In genomic region chr9:87518702-87519335, GRCh38 we compare ENCODE assay signal across 1 cellular context.
A peak's percentile ranks its signal among the peaks of the same experiment; 100 is the strongest.
TF ChIP-seq lines count a peak whose summit lies in the region.

No MANE protein-coding gene starts in this region.

TF ChIP-seq in K562, 482 proteins besides CTCF, POLR2A, EP300 and RAD21 (continued from another document and continues in another):
- TF ChIP-seq, protein P1, sequence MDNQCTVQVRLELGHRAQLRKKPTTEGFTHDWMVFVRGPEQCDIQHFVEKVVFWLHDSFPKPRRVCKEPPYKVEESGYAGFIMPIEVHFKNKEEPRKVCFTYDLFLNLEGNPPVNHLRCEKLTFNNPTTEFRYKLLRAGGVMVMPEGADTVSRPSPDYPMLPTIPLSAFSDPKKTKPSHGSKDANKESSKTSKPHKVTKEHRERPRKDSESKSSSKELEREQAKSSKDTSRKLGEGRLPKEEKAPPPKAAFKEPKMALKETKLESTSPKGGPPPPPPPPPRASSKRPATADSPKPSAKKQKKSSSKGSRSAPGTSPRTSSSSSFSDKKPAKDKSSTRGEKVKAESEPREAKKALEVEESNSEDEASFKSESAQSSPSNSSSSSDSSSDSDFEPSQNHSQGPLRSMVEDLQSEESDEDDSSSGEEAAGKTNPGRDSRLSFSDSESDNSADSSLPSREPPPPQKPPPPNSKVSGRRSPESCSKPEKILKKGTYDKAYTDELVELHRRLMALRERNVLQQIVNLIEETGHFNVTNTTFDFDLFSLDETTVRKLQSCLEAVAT (IDR thresholded peaks at IDR 0.05) = no peak
- TF ChIP-seq NCOA1 (IDR thresholded peaks at IDR 0.05; ENCODE audit: low read depth) (peak; percentile 90), USF1 (CRISPR knock-in tag; IDR thresholded peaks at IDR 0.05) (no peak), C11orf30 (IDR thresholded peaks at IDR 0.05; ENCODE audit: low read depth) (peak; percentile 31; the same call in 1 of the 2 replicates), MTA3 (IDR thresholded peaks at IDR 0.05; ENCODE audit: borderline replicate concordance) (peak; percentile 68; the same call in 1 of the 2 replicates), RREB1 (CRISPR knock-in tag; IDR thresholded peaks at IDR 0.05) (no peak), SRSF7 (optimal IDR thresholded peaks at IDR 0.05; ENCODE audit: low read depth, low read length) (no peak), ARID4B (CRISPR knock-in tag; IDR thresholded peaks at IDR 0.05) (no peak), XRCC3 (IDR thresholded peaks at IDR 0.05) (no peak), BDP1 (IDR thresholded peaks at IDR 0.05; ENCODE audit: insufficient read depth, insufficient read length) (no peak), ETV5 (CRISPR knock-in tag; IDR thresholded peaks at IDR 0.05; ENCODE audit: low read depth) (peak; percentile 72)
- TF ChIP-seq, protein P2, sequence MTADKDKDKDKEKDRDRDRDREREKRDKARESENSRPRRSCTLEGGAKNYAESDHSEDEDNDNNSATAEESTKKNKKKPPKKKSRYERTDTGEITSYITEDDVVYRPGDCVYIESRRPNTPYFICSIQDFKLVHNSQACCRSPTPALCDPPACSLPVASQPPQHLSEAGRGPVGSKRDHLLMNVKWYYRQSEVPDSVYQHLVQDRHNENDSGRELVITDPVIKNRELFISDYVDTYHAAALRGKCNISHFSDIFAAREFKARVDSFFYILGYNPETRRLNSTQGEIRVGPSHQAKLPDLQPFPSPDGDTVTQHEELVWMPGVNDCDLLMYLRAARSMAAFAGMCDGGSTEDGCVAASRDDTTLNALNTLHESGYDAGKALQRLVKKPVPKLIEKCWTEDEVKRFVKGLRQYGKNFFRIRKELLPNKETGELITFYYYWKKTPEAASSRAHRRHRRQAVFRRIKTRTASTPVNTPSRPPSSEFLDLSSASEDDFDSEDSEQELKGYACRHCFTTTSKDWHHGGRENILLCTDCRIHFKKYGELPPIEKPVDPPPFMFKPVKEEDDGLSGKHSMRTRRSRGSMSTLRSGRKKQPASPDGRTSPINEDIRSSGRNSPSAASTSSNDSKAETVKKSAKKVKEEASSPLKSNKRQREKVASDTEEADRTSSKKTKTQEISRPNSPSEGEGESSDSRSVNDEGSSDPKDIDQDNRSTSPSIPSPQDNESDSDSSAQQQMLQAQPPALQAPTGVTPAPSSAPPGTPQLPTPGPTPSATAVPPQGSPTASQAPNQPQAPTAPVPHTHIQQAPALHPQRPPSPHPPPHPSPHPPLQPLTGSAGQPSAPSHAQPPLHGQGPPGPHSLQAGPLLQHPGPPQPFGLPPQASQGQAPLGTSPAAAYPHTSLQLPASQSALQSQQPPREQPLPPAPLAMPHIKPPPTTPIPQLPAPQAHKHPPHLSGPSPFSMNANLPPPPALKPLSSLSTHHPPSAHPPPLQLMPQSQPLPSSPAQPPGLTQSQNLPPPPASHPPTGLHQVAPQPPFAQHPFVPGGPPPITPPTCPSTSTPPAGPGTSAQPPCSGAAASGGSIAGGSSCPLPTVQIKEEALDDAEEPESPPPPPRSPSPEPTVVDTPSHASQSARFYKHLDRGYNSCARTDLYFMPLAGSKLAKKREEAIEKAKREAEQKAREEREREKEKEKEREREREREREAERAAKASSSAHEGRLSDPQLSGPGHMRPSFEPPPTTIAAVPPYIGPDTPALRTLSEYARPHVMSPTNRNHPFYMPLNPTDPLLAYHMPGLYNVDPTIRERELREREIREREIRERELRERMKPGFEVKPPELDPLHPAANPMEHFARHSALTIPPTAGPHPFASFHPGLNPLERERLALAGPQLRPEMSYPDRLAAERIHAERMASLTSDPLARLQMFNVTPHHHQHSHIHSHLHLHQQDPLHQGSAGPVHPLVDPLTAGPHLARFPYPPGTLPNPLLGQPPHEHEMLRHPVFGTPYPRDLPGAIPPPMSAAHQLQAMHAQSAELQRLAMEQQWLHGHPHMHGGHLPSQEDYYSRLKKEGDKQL (CRISPR knock-in tag; IDR thresholded peaks at IDR 0.05; ENCODE audit: borderline replicate concordance) = no peak
- TF ChIP-seq, protein P3, sequence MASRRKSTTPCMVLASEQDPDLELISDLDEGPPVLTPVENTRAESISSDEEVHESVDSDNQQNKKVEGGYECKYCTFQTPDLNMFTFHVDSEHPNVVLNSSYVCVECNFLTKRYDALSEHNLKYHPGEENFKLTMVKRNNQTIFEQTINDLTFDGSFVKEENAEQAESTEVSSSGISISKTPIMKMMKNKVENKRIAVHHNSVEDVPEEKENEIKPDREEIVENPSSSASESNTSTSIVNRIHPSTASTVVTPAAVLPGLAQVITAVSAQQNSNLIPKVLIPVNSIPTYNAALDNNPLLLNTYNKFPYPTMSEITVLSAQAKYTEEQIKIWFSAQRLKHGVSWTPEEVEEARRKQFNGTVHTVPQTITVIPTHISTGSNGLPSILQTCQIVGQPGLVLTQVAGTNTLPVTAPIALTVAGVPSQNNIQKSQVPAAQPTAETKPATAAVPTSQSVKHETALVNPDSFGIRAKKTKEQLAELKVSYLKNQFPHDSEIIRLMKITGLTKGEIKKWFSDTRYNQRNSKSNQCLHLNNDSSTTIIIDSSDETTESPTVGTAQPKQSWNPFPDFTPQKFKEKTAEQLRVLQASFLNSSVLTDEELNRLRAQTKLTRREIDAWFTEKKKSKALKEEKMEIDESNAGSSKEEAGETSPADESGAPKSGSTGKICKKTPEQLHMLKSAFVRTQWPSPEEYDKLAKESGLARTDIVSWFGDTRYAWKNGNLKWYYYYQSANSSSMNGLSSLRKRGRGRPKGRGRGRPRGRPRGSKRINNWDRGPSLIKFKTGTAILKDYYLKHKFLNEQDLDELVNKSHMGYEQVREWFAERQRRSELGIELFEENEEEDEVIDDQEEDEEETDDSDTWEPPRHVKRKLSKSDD (conservative IDR thresholded peaks at IDR 0.05; ENCODE audit: low read length) = no peak
- TF ChIP-seq, protein P4, sequence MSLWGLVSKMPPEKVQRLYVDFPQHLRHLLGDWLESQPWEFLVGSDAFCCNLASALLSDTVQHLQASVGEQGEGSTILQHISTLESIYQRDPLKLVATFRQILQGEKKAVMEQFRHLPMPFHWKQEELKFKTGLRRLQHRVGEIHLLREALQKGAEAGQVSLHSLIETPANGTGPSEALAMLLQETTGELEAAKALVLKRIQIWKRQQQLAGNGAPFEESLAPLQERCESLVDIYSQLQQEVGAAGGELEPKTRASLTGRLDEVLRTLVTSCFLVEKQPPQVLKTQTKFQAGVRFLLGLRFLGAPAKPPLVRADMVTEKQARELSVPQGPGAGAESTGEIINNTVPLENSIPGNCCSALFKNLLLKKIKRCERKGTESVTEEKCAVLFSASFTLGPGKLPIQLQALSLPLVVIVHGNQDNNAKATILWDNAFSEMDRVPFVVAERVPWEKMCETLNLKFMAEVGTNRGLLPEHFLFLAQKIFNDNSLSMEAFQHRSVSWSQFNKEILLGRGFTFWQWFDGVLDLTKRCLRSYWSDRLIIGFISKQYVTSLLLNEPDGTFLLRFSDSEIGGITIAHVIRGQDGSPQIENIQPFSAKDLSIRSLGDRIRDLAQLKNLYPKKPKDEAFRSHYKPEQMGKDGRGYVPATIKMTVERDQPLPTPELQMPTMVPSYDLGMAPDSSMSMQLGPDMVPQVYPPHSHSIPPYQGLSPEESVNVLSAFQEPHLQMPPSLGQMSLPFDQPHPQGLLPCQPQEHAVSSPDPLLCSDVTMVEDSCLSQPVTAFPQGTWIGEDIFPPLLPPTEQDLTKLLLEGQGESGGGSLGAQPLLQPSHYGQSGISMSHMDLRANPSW (CRISPR knock-in tag; IDR thresholded peaks at IDR 0.05) = no peak
